ENCODE assay signal across 20 cellular contexts in the genomic region with DNA sequence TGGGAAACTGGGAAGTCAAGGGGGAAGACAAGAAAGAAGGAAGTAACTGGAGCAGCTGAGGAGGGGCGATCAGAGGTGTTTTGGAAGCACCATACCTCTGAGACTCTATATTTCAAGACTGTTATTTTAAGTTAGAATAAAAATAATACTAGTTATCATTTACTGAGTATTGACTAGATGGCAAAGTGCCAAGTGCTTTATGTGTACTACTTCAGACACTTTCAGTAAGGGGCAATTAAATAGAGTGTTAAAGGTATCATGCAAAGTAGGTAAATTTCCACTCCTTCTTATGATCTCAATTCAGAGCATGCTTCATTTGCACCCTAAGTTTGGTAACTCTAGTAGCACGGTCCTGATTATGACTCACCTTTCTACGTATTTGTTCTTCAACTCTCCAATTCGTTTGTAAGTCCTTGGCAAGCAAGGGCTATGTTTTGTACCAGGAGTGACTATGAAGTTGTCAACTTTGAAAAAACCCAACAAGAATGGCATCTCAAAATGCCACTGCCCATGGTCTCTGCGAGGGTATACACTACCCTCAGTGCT.
DNase-seq lines count a peak whose midpoint lies in the region; ATAC-seq and TF ChIP-seq lines count a peak whose summit lies in the region.
"Had no signal": no experiment of that assay in that cellular context is flagged by ENCODE, and none has a peak within 500 bp of the region (broad histone marks: within the 10 kb centered on the region; RNA-seq: fewer than 3 reads in every experiment).

No MANE protein-coding gene starts in this region.

- H3K27me3 ChIP-seq in PC-3 (ENCODE audit: low read length) (no peaks in the 10 kb centered on the region), iPS-20b (ENCODE audit: insufficient read depth, low read length) (no peaks in the 10 kb centered on the region)
- H3K27me3 ChIP-seq: right lobe of liver had no signal

- TF ChIP-seq CTCF in PC-3 (conservative IDR thresholded peaks at IDR 0.05; ENCODE audit: low read depth, low read length), result no peak

- CTCF ChIA-PET in PC-3 (lab: Charles Lee), result no interaction called here

- no peaks in the 10 kb centered on the region for H3K9me2 ChIP-seq in PC-3 (replicated peaks; ENCODE audit: low read length)

- H3K4me1 ChIP-seq in PC-3 (ENCODE audit: insufficient read depth, low read length) (0 out of 2 replicates have a peak, but pooled peaks cover 5% of the 10 kb centered on the region), iPS-20b (ENCODE audit: insufficient read depth, low read length) (peaks cover 54% of the 10 kb centered on the region)
- H3K4me1 ChIP-seq: right lobe of liver had no signal

- H3K4me3 ChIP-seq in PC-3 (ENCODE audit: low read length) (no peak overlapping the region), iPS-20b (ENCODE audit: low read length) (peak overlapping the region; percentile 20; the same call in 1 of the 2 replicates)
- H3K4me3 ChIP-seq: right lobe of liver, thoracic aorta had no signal

- H3K79me2 ChIP-seq in PC-3 (ENCODE audit: low read length), result no peaks in the 10 kb centered on the region

- H3K36me3 ChIP-seq in PC-3 (ENCODE audit: low read depth, low read length) (no peaks in the 10 kb centered on the region), iPS-20b (ENCODE audit: insufficient read depth, low read depth, low read length) (no peaks in the 10 kb centered on the region)

- intact Hi-C loops in PC-3 (cut with micrococcal nuclease), result no loop called here

- ATAC-seq in PC-3 (peak; percentile 42; the same call in 1 of the 2 replicates), GM18517 (IDR thresholded peaks at IDR 0.05; ENCODE audit: unreplicated experiment) (no peak)
- ATAC-seq: right lobe of liver; stimulated activated memory B cell treated with anti-CD40 and anti-IgM and Interleukin-4, amounts not matched to agents 10 μg/mL and 1 μg/mL and 100 μg/mL, for 72 hours had no signal

- DNase-seq in DMS53 treated with DMSO at 0.1 percent for 48 hours (lab: John Stamatoyannopoulos, UW; ENCODE audit: unreplicated experiment) (peak; percentile 52), PC-3 (peak; percentile 22), hypothalamus (lab: John Stamatoyannopoulos, UW) (no peak), HK-2 (ENCODE audit: unreplicated experiment) (no peak)
- DNase-seq: activated CD4-positive, alpha-beta T cell treated with anti-CD3 and anti-CD28 coated beads, Interleukin-2, amount 10 ng/mL, durations not matched to agents 7 days and 5 days; activated CD8-positive, alpha-beta memory T cell treated with anti-CD3 and anti-CD28 coated beads, Interleukin-2, amount 50 U/mL, for 48 hours; activated gamma-delta T cell treated with Interleukin-2 at 50 U/mL for 16 hours; cerebellar nuclear complex; effector memory CD4-positive, alpha-beta T cell; glutamatergic neuron; NCI-H1092; nucleus accumbens; OCI-M1; right lobe of liver; T-helper 1 cell had no signal

- no peak overlapping the region for H3K4me2 ChIP-seq in PC-3 (ENCODE audit: low read length)

- no TSS peak for BruUV-seq in PC-3 (replicated peaks; lab: Mats Ljungman, UMichigan)

- H3K27ac ChIP-seq in PC-3 (ENCODE audit: low read length) (no peak overlapping the region), iPS-20b (ENCODE audit: low read length) (no peak overlapping the region)
- H3K27ac ChIP-seq: right lobe of liver, thoracic aorta had no signal

- H3K9me3 ChIP-seq in PC-3 (ENCODE audit: low read length) (no peaks in the 10 kb centered on the region), iPS-20b (ENCODE audit: insufficient read depth, low read depth, low read length) (no peaks in the 10 kb centered on the region)
- H3K9me3 ChIP-seq: right lobe of liver, thoracic aorta had no signal

- no peaks in the 10 kb centered on the region for H4K20me1 ChIP-seq in PC-3 (ENCODE audit: low read length)

- TF ChIP-seq RAD21 in Ishikawa (IDR thresholded peaks at IDR 0.05; ENCODE audit: low read depth), result no peak

- TF ChIP-seq EP300 in Ishikawa (IDR thresholded peaks at IDR 0.05; ENCODE audit: borderline replicate concordance), result no peak

- no peaks in the 10 kb centered on the region for H3F3A ChIP-seq in PC-3 (ENCODE audit: low read length, unreplicated experiment)

- POLR2A ChIA-PET in PC-3 (lab: Charles Lee; ENCODE audit: unreplicated experiment), result no interaction called here

- no peak overlapping the region for H2AFZ ChIP-seq in PC-3 (ENCODE audit: low read length)

- H3K9ac ChIP-seq in PC-3 (ENCODE audit: low read length) (no peak overlapping the region), iPS-20b (ENCODE audit: low read depth, low read length) (no peak overlapping the region)

TF ChIP-seq in Ishikawa, 13 proteins besides CTCF, POLR2A, EP300 and RAD21:
- TF ChIP-seq, protein P1, sequence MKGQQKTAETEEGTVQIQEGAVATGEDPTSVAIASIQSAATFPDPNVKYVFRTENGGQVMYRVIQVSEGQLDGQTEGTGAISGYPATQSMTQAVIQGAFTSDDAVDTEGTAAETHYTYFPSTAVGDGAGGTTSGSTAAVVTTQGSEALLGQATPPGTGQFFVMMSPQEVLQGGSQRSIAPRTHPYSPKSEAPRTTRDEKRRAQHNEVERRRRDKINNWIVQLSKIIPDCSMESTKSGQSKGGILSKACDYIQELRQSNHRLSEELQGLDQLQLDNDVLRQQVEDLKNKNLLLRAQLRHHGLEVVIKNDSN (IDR thresholded peaks at IDR 0.05), result no peak
- 0 out of 2 replicates have a peak, but pooled peaks have one; percentile 8 for TF ChIP-seq NFIC (IDR thresholded peaks at IDR 0.05)

Comparison
In these comparisons a context has a peak if more than half of its experiments do, and no peak if none do; other contexts are left out.
1. DNase-seq: peak in DMS53 treated with DMSO at 0.1 percent for 48 hours (single experiment) and PC-3 (single experiment); none in hypothalamus (0 of 51) and HK-2 (single experiment).